ENCODE assay signal across 9 cellular contexts in the genomic region with DNA sequence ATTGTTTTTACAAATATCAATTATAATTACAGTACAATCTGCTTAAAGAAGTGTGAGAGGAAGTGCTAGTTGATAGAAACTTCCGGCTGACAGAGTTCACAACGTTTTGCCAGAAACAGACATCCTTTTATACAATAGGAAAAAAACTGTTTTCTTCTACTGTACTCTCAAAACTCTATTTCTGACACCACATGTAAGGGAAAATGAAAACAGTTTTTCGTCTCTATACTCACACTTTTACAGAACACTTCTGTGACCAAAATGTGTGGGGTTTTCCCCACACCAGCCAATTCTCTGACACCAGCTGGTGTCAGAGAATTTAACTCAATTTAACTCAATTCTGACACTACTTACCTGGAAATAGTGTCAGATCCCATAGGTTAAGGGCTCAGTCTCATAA. TPM values are rescaled to one million over a fixed set of nuclear protein-coding genes. Genes with fewer than 3 reads are reported as not detected.
DNase-seq lines count a peak whose midpoint lies in the region; ATAC-seq and TF ChIP-seq lines count a peak whose summit lies in the region.
"Had no signal": no experiment of that assay in that cellular context is flagged by ENCODE, and none has a peak within 500 bp of the region (broad histone marks: within the 10 kb centered on the region; RNA-seq: fewer than 3 reads in every experiment).

No MANE protein-coding gene starts in this region.

- in situ Hi-C loops in HAP-1 (cut with MboI; ENCODE audit: low sequenced_read_pairs): no loop called here

- TF ChIP-seq POLR2A in vagina (IDR thresholded peaks at IDR 0.05): no peak

- no peak overlapping the region for H3K27ac Mint-ChIP-seq in osteocyte (ENCODE audit: unreplicated experiment)

- no peaks in the 10 kb centered on the region for H3K27me3 Mint-ChIP-seq in activated T-cell treated with anti-CD3 and anti-CD28 coated beads, Interleukin-2, amount 50 U/mL, for 4 hours (ENCODE audit: low read depth)
- H3K27me3 Mint-ChIP-seq in osteocyte (ENCODE audit: unreplicated experiment): no peaks in the 10 kb centered on the region

- no peaks in the 10 kb centered on the region for H3K9me3 Mint-ChIP-seq in activated T-cell treated with anti-CD3 and anti-CD28 coated beads, Interleukin-2, amount 50 U/mL, for 4 hours
- H3K9me3 Mint-ChIP-seq in osteocyte (ENCODE audit: unreplicated experiment): no peaks in the 10 kb centered on the region

- no peak overlapping the region for H3K4me3 ChIP-seq in vagina
- H3K4me3 ChIP-seq in HAP-1: no peak overlapping the region

- no peaks in the 10 kb centered on the region for H3K36me3 Mint-ChIP-seq in activated T-cell treated with anti-CD3 and anti-CD28 coated beads, Interleukin-2, amount 50 U/mL, for 4 hours (ENCODE audit: insufficient read depth)
- no peaks in the 10 kb centered on the region for H3K36me3 Mint-ChIP-seq in osteocyte (ENCODE audit: unreplicated experiment)

- peak; percentile 80 for ATAC-seq in HG03135 (IDR thresholded peaks at IDR 0.05; ENCODE audit: unreplicated experiment)
- ATAC-seq in activated T-cell treated with anti-CD3 and anti-CD28 coated beads, Interleukin-2, amount 50 U/mL, for 4 hours: peak; percentile 92 to 94
- ATAC-seq: Panc1 had no signal

- H3K4me1 ChIP-seq in vagina (no peaks in the 10 kb centered on the region), HAP-1 (no peaks in the 10 kb centered on the region)

- H3K36me3 ChIP-seq in vagina: no peaks in the 10 kb centered on the region
- H3K36me3 ChIP-seq in HAP-1 (replicated peaks): no peaks in the 10 kb centered on the region

- no peaks in the 10 kb centered on the region for H3K27me3 ChIP-seq in vagina
- H3K27me3 ChIP-seq in HAP-1 (ENCODE audit: low read depth): peaks cover 29% of the 10 kb centered on the region

- peak overlapping the region; percentile 10 for H3K27ac ChIP-seq in vagina

- H3K4me1 Mint-ChIP-seq in activated T-cell treated with anti-CD3 and anti-CD28 coated beads, Interleukin-2, amount 50 U/mL, for 4 hours (ENCODE audit: low read depth): peaks cover 6% of the 10 kb centered on the region
- peaks cover 10% of the 10 kb centered on the region for H3K4me1 Mint-ChIP-seq in osteocyte (ENCODE audit: unreplicated experiment)

- no peak overlapping the region for H3K4me3 Mint-ChIP-seq in activated T-cell treated with anti-CD3 and anti-CD28 coated beads, Interleukin-2, amount 50 U/mL, for 4 hours
- H3K4me3 Mint-ChIP-seq in osteocyte (ENCODE audit: unreplicated experiment): no peak overlapping the region

- no peaks in the 10 kb centered on the region for H3K9me3 ChIP-seq in vagina
- H3K9me3 ChIP-seq in HAP-1: no peaks in the 10 kb centered on the region

- peak in 5 of 6 experiments; percentile 24 to 82 (median 78) for DNase-seq in stimulated activated naive CD4-positive, alpha-beta T cell (lab: John Stamatoyannopoulos, UW)
- DNase-seq in stimulated activated naive CD4-positive, alpha-beta T cell treated with Interleukin-2 at 50 U/mL for 16 hours (lab: John Stamatoyannopoulos, UW): no peak
- peak; percentile 23 for DNase-seq in activated T-cell treated with anti-CD3 and anti-CD28 coated beads, Interleukin-2, amount 50 U/mL, for 4 hours
- DNase-seq in vagina (ENCODE audit: extremely low spot score in 2 of 2): no peak
- DNase-seq in iPS-NIHi7 (ENCODE audit: extremely low spot score): no peak
- no peak for DNase-seq in HAP-1 (ENCODE audit: low spot score in 2 of 2)
- DNase-seq in osteocyte (ENCODE audit: extremely low spot score, unreplicated experiment): no peak

- TF ChIP-seq CTCF in vagina (IDR thresholded peaks at IDR 0.05) (no peak), osteocyte (IDR thresholded peaks at IDR 0.05) (no peak)

- intact Hi-C loops in vagina (cut with DNase I): no loop called here

RNA-seq across cellular contexts. Expression of gene HIF1A, which starts 24.2 kb away (rescaled TPM):
- total RNA-seq in activated T-cell treated with anti-CD3 and anti-CD28 coated beads, Interleukin-2, amount 50 U/mL, for 4 hours: 100 to 1,000 TPM; 252 to 294 (median 274) TPM
- 140 TPM for total RNA-seq in vagina
- total RNA-seq in osteocyte: 326 and 332 TPM in 2 replicates

Comparison
In these comparisons a context has a peak if more than half of its experiments do, and no peak if none do; other contexts are left out.
1. DNase-seq: peak in stimulated activated naive CD4-positive, alpha-beta T cell (5 of 6) and activated T-cell treated with anti-CD3 and anti-CD28 coated beads, Interleukin-2, amount 50 U/mL, for 4 hours (single experiment); none in stimulated activated naive CD4-positive, alpha-beta T cell treated with Interleukin-2 at 50 U/mL for 16 hours (single experiment), vagina (0 of 2), iPS-NIHi7 (single experiment), HAP-1 (0 of 2) and osteocyte (single experiment).